ENCODE assay signal across 18 cellular contexts in genomic region chr17:6286239-6286638, GRCh38.
DNase-seq lines count a peak whose midpoint lies in the region; ATAC-seq and TF ChIP-seq lines count a peak whose summit lies in the region.
"Had no signal": no experiment of that assay in that cellular context is flagged by ENCODE, and none has a peak within 500 bp of the region (broad histone marks: within the 10 kb centered on the region; RNA-seq: fewer than 3 reads in every experiment).

No MANE protein-coding gene starts in this region.

- no peaks in the 10 kb centered on the region for H3K9me3 ChIP-seq in endodermal cell (ENCODE audit: control insufficient read depth, low read length)
- H3K9me3 ChIP-seq in prostate gland: no peaks in the 10 kb centered on the region
- H3K9me3 ChIP-seq: BLaER1, psoas muscle had no signal

- TF ChIP-seq POLR2A in NB4 (IDR thresholded peaks at IDR 0.05; ENCODE audit: extremely low read depth, insufficient read length) (no peak), prostate gland (IDR thresholded peaks at IDR 0.05) (no peak)

- DNase-seq in COLO668 (lab: John Stamatoyannopoulos, UW; ENCODE audit: unreplicated experiment) (peak; percentile 1), ELF-1 (ENCODE audit: low read depth, low spot score) (peak; percentile 60), NB4 (ENCODE audit: low read depth) (peak; percentile 4), endodermal cell (peak; percentile 84), middle frontal gyrus (ENCODE audit: extremely low spot score, low spot score) (no peak), NCI-H226 (no peak), prostate gland (ENCODE audit: low spot score) (no peak)
- DNase-seq: activated CD4-positive, alpha-beta T cell treated with anti-CD3 and anti-CD28 coated beads, Interleukin-2, amount 10 ng/mL, durations not matched to agents 7 days and 5 days; activated T-cell treated with anti-CD3 and anti-CD28 coated beads for 4 hours; caudate nucleus; dorsolateral prefrontal cortex; left colon; NCI-H1417 treated with DMSO at 0.1 percent for 48 hours; NK-92 treated with Interleukin-12 subunit alpha and Interleukin-12 subunit beta, amount 100 ng/mL, for 24 hours; psoas muscle; stimulated activated CD4-positive, alpha-beta T cell treated with anti-CD3 and anti-CD28 coated beads, Interleukin-4, amount 100 ng/mL, for 4 hours had no signal

- peaks cover 2% of the 10 kb centered on the region for H3K27me3 Mint-ChIP-seq in endodermal cell (ENCODE audit: insufficient read depth)
- H3K27me3 Mint-ChIP-seq: activated CD4-positive, alpha-beta T cell treated with anti-CD3 and anti-CD28 coated beads, Interleukin-2, amount 10 ng/mL, durations not matched to agents 7 days and 5 days had no signal

- H3K4me1 Mint-ChIP-seq in endodermal cell: no peaks in the 10 kb centered on the region
- H3K4me1 Mint-ChIP-seq: activated CD4-positive, alpha-beta T cell treated with anti-CD3 and anti-CD28 coated beads, Interleukin-2, amount 10 ng/mL, durations not matched to agents 7 days and 5 days had no signal

- no peaks in the 10 kb centered on the region for H3K36me3 ChIP-seq in endodermal cell (ENCODE audit: control insufficient read depth, insufficient read depth, low read length)
- no peaks in the 10 kb centered on the region for H3K36me3 ChIP-seq in prostate gland
- H3K36me3 ChIP-seq: BLaER1 had no signal

- no peak overlapping the region for H3K27ac Mint-ChIP-seq in endodermal cell
- H3K27ac Mint-ChIP-seq: activated CD4-positive, alpha-beta T cell treated with anti-CD3 and anti-CD28 coated beads, Interleukin-2, amount 10 ng/mL, durations not matched to agents 7 days and 5 days had no signal

- intact Hi-C loops in prostate gland (cut with DNase I): no loop called here

- H3K4me3 Mint-ChIP-seq in endodermal cell: no peak overlapping the region
- H3K4me3 Mint-ChIP-seq: activated CD4-positive, alpha-beta T cell treated with anti-CD3 and anti-CD28 coated beads, Interleukin-2, amount 10 ng/mL, durations not matched to agents 7 days and 5 days had no signal

- WGBS in endodermal cell (ENCODE audit: insufficient coverage in 1 of 2, insufficient read length in 1 of 2), 2 experiments: 56 to 61% methylated on average over 3 to 4 of the region's 4 CpGs
- WGBS in prostate gland: 53% methylated on average over 4 of the region's 4 CpGs

- TF ChIP-seq CTCF in NB4 (IDR thresholded peaks at IDR 0.05; ENCODE audit: low read depth, low read length) (peak; percentile 10), endodermal cell (conservative IDR thresholded peaks at IDR 0.05) (peak; percentile 60), prostate gland (IDR thresholded peaks at IDR 0.05) (no peak)

- H3K4me1 ChIP-seq in endodermal cell (ENCODE audit: control insufficient read depth, insufficient read depth, low read length) (no peaks in the 10 kb centered on the region), prostate gland (replicated peaks) (no peaks in the 10 kb centered on the region)
- H3K4me1 ChIP-seq: psoas muscle had no signal

- H3K4me3 ChIP-seq in NB4 (ENCODE audit: low read depth, low read length) (no peak overlapping the region), endodermal cell (ENCODE audit: low read length) (no peak overlapping the region), prostate gland (no peak overlapping the region)
- H3K4me3 ChIP-seq: BLaER1, dorsolateral prefrontal cortex, psoas muscle had no signal

- peaks cover 6% of the 10 kb centered on the region for H3K9me3 Mint-ChIP-seq in endodermal cell
- H3K9me3 Mint-ChIP-seq: activated CD4-positive, alpha-beta T cell treated with anti-CD3 and anti-CD28 coated beads, Interleukin-2, amount 10 ng/mL, durations not matched to agents 7 days and 5 days had no signal

- H3K36me3 Mint-ChIP-seq in endodermal cell (ENCODE audit: low read depth): no peaks in the 10 kb centered on the region

- ATAC-seq in GM21528 (IDR thresholded peaks at IDR 0.05; ENCODE audit: low FRiP score, unreplicated experiment): no peak
- ATAC-seq: left colon, psoas muscle had no signal

- H3K27ac ChIP-seq in endodermal cell (ENCODE audit: low read depth, low read length) (no peak overlapping the region), prostate gland (no peak overlapping the region)
- H3K27ac ChIP-seq: BLaER1, dorsolateral prefrontal cortex, psoas muscle had no signal

- H3K9ac ChIP-seq in endodermal cell (ENCODE audit: extremely low read depth, low read length, poor library complexity, severe bottlenecking): no peak overlapping the region
- H3K9ac ChIP-seq: BLaER1 had no signal

- no peaks in the 10 kb centered on the region for H3K27me3 ChIP-seq in endodermal cell (ENCODE audit: control insufficient read depth, insufficient read depth, low read length, poor library complexity, severe bottlenecking)
- peaks cover 2% of the 10 kb centered on the region for H3K27me3 ChIP-seq in prostate gland (replicated peaks; ENCODE audit: insufficient read depth)
- H3K27me3 ChIP-seq: BLaER1 had no signal

Comparison
In these comparisons a context has a peak if more than half of its experiments do, and no peak if none do; other contexts are left out.
1. DNase-seq: peak in COLO668 (single experiment), ELF-1 (single experiment), NB4 (single experiment) and endodermal cell (single experiment); none in middle frontal gyrus (single experiment), NCI-H226 (single experiment) and prostate gland (single experiment).
2. CTCF ChIP-seq: peak in NB4 (single experiment) and endodermal cell (single experiment); none in prostate gland (0 of 4).